Comparison of ENCODE assay signal across 13 cellular contexts in genomic region chr19:29681422-29682235, GRCh38. TPM values are rescaled to one million over a fixed set of nuclear protein-coding genes. Genes with fewer than 3 reads are reported as not detected.
DNase-seq lines count a peak whose midpoint lies in the region; ATAC-seq and TF ChIP-seq lines count a peak whose summit lies in the region.
"Had no signal": no experiment of that assay in that cellular context is flagged by ENCODE, and none has a peak within 500 bp of the region (broad histone marks: within the 10 kb centered on the region; RNA-seq: fewer than 3 reads in every experiment).

No MANE protein-coding gene starts in this region.

- H3K36me3 Mint-ChIP-seq in CD4-positive, alpha-beta T cell (ENCODE audit: low read depth): peaks cover 11% of the 10 kb centered on the region
- H3K36me3 Mint-ChIP-seq in activated CD4-positive, alpha-beta memory T cell treated with anti-CD3 and anti-CD28 coated beads for 36 hours: peaks cover 4% of the 10 kb centered on the region

- no peak for ATAC-seq in CD4-positive, alpha-beta T cell (ENCODE audit: poor library complexity)
- no peak for ATAC-seq in gastrocnemius medialis
- ATAC-seq: body of pancreas, Panc1 had no signal

- CTCF ChIA-PET in CD4-positive, alpha-beta T cell (lab: Charles Lee): interaction anchor here (0.7 to 1.6 kb wide), 5 partner anchors 9 to 71 kb away, joined by 3 to 4 read pairs (median 3); no protein-coding TSS in a partner anchor
- CTCF ChIA-PET in activated CD4-positive, alpha-beta memory T cell treated with anti-CD3 and anti-CD28 coated beads for 36 hours (lab: Charles Lee): interaction anchor here (1.1 to 2.6 kb wide), 9 partner anchors 9 to 74 kb away, joined by 3 to 11 read pairs (median 7); partner anchors contain the start of genes C19orf12 and PLEKHF1
- CTCF ChIA-PET in A673 (lab: Charles Lee): no interaction called here

- intact Hi-C loops in CD4-positive, alpha-beta T cell (cut with DNase I, micrococcal nuclease): no loop called here
- intact Hi-C loops in activated CD4-positive, alpha-beta memory T cell treated with anti-CD3 and anti-CD28 coated beads for 36 hours (cut with micrococcal nuclease): no loop called here
- intact Hi-C loops in gastrocnemius medialis (cut with DNase I; ENCODE audit: low total_unique reads): no loop called here
- intact Hi-C loops in A673 (cut with micrococcal nuclease; ENCODE audit: unreplicated experiment): no loop called here

- H3K27me3 ChIP-seq in CD4-positive, alpha-beta T cell (ENCODE audit: control insufficient read depth, insufficient read depth, low read length): no peaks in the 10 kb centered on the region
- H3K27me3 ChIP-seq in gastrocnemius medialis (no peaks in the 10 kb centered on the region), SJCRH30 (no peaks in the 10 kb centered on the region), A673 (replicated peaks; ENCODE audit: insufficient read depth, low read depth, low read length, poor library complexity) (no peaks in the 10 kb centered on the region)
- H3K27me3 ChIP-seq: body of pancreas had no signal

- BruUV-seq in A673 (replicated peaks; lab: Mats Ljungman, UMichigan): no TSS peak

- no peak for DNase-seq in CD4-positive, alpha-beta T cell
- no peak for DNase-seq in activated CD4-positive, alpha-beta memory T cell treated with anti-CD3 and anti-CD28 coated beads for 36 hours
- peak; percentile 66 for DNase-seq in fibroblast of gingiva (ENCODE audit: low read depth)
- peak in 1 of 2 donors; percentile 57 for DNase-seq in gastrocnemius medialis
- DNase-seq in NCI-H2081 (lab: John Stamatoyannopoulos, UW): no peak
- no peak for DNase-seq in SJCRH30
- no peak for DNase-seq in NCI-H2227 (lab: John Stamatoyannopoulos, UW; ENCODE audit: unreplicated experiment)
- DNase-seq in A673 (ENCODE audit: low spot score): no peak
- DNase-seq: DMS79, midbrain, NCI-H1105 had no signal

- peaks cover 64% of the 10 kb centered on the region for H3K4me1 Mint-ChIP-seq in CD4-positive, alpha-beta T cell (ENCODE audit: low read depth)
- H3K4me1 Mint-ChIP-seq in activated CD4-positive, alpha-beta memory T cell treated with anti-CD3 and anti-CD28 coated beads for 36 hours (ENCODE audit: low read depth): peaks cover 52% of the 10 kb centered on the region

- H3K9me3 Mint-ChIP-seq in CD4-positive, alpha-beta T cell: no peaks in the 10 kb centered on the region
- no peaks in the 10 kb centered on the region for H3K9me3 Mint-ChIP-seq in activated CD4-positive, alpha-beta memory T cell treated with anti-CD3 and anti-CD28 coated beads for 36 hours

- H3K27me3 Mint-ChIP-seq in CD4-positive, alpha-beta T cell: no peaks in the 10 kb centered on the region
- H3K27me3 Mint-ChIP-seq in activated CD4-positive, alpha-beta memory T cell treated with anti-CD3 and anti-CD28 coated beads for 36 hours: no peaks in the 10 kb centered on the region

- no peak overlapping the region for H3K4me3 ChIP-seq in gastrocnemius medialis
- no peak overlapping the region for H3K4me3 ChIP-seq in SJCRH30
- H3K4me3 ChIP-seq in A673 (ENCODE audit: low read depth, low read length, poor library complexity, severe bottlenecking): no peak overlapping the region
- H3K4me3 ChIP-seq: body of pancreas had no signal

- H3K27ac Mint-ChIP-seq in CD4-positive, alpha-beta T cell: peak overlapping the region; percentile 93
- peak overlapping the region; percentile 89 for H3K27ac Mint-ChIP-seq in activated CD4-positive, alpha-beta memory T cell treated with anti-CD3 and anti-CD28 coated beads for 36 hours

- peak in 1 of 2 donors; percentile 11 for TF ChIP-seq POLR2A in gastrocnemius medialis (IDR thresholded peaks at IDR 0.05)

- in situ Hi-C loops in gastrocnemius medialis (cut with MboI; ENCODE audit: low sequenced_read_pairs in 4 of 4): no loop called here

- H3K36me3 ChIP-seq in gastrocnemius medialis (no peaks in the 10 kb centered on the region), SJCRH30 (no peaks in the 10 kb centered on the region), A673 (ENCODE audit: insufficient read depth, low read length, poor library complexity, severe bottlenecking) (no peaks in the 10 kb centered on the region)

- H3K4me3 Mint-ChIP-seq in CD4-positive, alpha-beta T cell: peak overlapping the region; percentile 76
- peak overlapping the region; percentile 63 for H3K4me3 Mint-ChIP-seq in activated CD4-positive, alpha-beta memory T cell treated with anti-CD3 and anti-CD28 coated beads for 36 hours

- no peak for TF ChIP-seq CTCF in CD4-positive, alpha-beta T cell (IDR thresholded peaks at IDR 0.05)
- TF ChIP-seq CTCF in gastrocnemius medialis (IDR thresholded peaks at IDR 0.05 in 4 of 5, conservative IDR thresholded peaks at IDR 0.05 in 1 of 5) (no peak), A673 (conservative IDR thresholded peaks at IDR 0.05; ENCODE audit: low read depth, low read length) (no peak)

- H3K4me1 ChIP-seq in gastrocnemius medialis: peaks cover 79 to 89% of the 10 kb centered on the region in 2 donors
- H3K4me1 ChIP-seq in SJCRH30: no peaks in the 10 kb centered on the region
- no peaks in the 10 kb centered on the region for H3K4me1 ChIP-seq in A673 (ENCODE audit: insufficient read depth, low read length, poor library complexity, severe bottlenecking)

- POLR2A ChIA-PET in CD4-positive, alpha-beta T cell (lab: Charles Lee): interaction anchor here (1.1 to 5.4 kb wide), 8 partner anchors 9 to 75 kb away, joined by 3 to 35 read pairs (median 7); partner anchors contain the start of genes C19orf12, PLEKHF1 and POP4
- POLR2A ChIA-PET in activated CD4-positive, alpha-beta memory T cell treated with anti-CD3 and anti-CD28 coated beads for 36 hours (lab: Charles Lee): interaction anchor here (2.2 to 6.3 kb wide), 2 partner anchors 9 to 14 kb away, joined by 16 to 37 read pairs; partner anchors contain the start of gene PLEKHF1
- POLR2A ChIA-PET in A673 (lab: Charles Lee; ENCODE audit: low non-redundant PET): no interaction called here

- H3K27ac ChIP-seq in CD4-positive, alpha-beta T cell (ENCODE audit: low read depth, low read length): peak overlapping the region; percentile 44
- H3K27ac ChIP-seq in gastrocnemius medialis (peak overlapping the region; percentile 94 to 100 (median 98)), SJCRH30 (no peak overlapping the region), A673 (ENCODE audit: low read depth, low read length, poor library complexity, severe bottlenecking) (no peak overlapping the region)
- H3K27ac ChIP-seq: body of pancreas had no signal

- H3K9me3 ChIP-seq in CD4-positive, alpha-beta T cell (ENCODE audit: control insufficient read depth, low read length): no peaks in the 10 kb centered on the region
- H3K9me3 ChIP-seq in gastrocnemius medialis: no peaks in the 10 kb centered on the region
- no peaks in the 10 kb centered on the region for H3K9me3 ChIP-seq in SJCRH30 (replicated peaks)
- H3K9me3 ChIP-seq in A673 (ENCODE audit: low read depth, low read length, poor library complexity, severe bottlenecking): no peaks in the 10 kb centered on the region
- H3K9me3 ChIP-seq: body of pancreas had no signal

RNA-seq across cellular contexts. Expression of gene PLEKHF1, which starts 16.4 kb away (rescaled TPM):
- 10 to 100 TPM; 37.5 to 41.0 TPM for total RNA-seq in CD4-positive, alpha-beta T cell
- 10 to 100 TPM; 23.6 to 24.3 TPM for total RNA-seq in activated CD4-positive, alpha-beta memory T cell treated with anti-CD3 and anti-CD28 coated beads for 36 hours
- 100 to 1,000 TPM in 3 of 4 donors, 10 to 100 TPM in 1; 69.1 to 164 (median 135) TPM for total RNA-seq in gastrocnemius medialis
- total RNA-seq in SJCRH30 (2014; rRNA removed; shearing (Covaris generic)): 1.7 and 2.0 TPM in 2 replicates
- total RNA-seq in A673 (2021): not detected in 2 replicates

RNA-seq across cellular contexts. Expression of gene C19orf12, which starts 33.4 kb away (rescaled TPM):
- 1 to 10 TPM; 7.7 TPM for total RNA-seq in CD4-positive, alpha-beta T cell
- 10 to 100 TPM; 32.6 to 32.8 TPM for total RNA-seq in activated CD4-positive, alpha-beta memory T cell treated with anti-CD3 and anti-CD28 coated beads for 36 hours
- 100 to 1,000 TPM in 1 of 4 donors, 10 to 100 TPM in 3; 54.4 to 142 (median 69.8) TPM for total RNA-seq in gastrocnemius medialis
- 26.4 and 28.4 TPM in 2 replicates for total RNA-seq in SJCRH30 (2014; rRNA removed; shearing (Covaris generic))
- total RNA-seq in A673 (2021): 26.8 and 28.6 TPM in 2 replicates

Comparison
In these comparisons a context has a peak if more than half of its experiments do, and no peak if none do; other contexts are left out.
1. H3K27ac ChIP-seq: peak in CD4-positive, alpha-beta T cell (single experiment) and gastrocnemius medialis (4 of 4); none in SJCRH30 (single experiment) and A673 (single experiment).